ENCODE assay signal across 10 cellular contexts in the genomic region with DNA sequence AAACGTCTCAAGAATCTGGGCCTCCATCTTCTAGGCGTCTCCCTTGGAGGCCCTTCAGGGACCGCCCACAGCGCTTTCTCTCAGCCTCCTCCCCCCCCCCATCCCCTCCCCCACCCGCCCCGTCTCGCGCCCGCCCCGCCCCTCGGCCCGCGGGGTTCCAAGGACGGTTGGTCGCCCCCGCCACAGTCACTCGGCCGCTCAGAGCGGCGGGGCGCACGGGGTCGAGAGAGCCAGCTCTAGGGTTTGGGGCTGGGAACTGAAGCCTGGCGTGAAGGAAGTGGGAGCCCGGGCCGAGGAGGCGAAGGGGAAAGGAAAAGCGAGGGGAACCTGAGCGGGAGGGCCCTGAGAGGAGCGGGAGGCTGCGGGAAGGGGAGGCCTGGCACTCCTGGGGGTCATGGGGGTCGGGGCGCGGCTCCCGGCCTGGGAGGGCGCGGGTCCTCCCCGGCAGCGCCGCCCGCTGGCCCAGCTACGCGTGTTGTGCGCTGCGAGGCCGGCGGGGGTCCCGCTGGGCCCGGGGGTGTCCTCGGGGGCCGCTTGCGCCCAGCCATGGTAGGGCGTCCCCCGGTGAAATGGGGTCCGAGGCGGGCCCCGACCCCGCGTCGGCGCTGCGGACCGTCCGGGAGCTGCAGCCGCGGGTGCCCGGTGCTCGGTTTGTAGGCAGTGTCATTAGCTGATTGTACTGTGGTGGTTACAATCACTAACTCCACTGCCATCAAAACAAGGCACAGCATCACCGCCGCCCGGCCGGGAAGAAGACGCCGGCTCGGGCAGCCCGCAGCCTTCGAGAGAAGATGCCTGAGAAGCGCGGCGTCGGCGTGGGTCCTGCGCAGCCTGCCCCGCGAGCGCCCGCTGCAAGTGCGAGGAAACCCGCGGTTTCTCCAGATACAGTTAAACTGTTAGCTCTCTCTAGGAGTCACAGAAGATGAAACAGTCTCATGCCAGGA. TPM values are rescaled to one million over a fixed set of nuclear protein-coding genes. Genes with fewer than 3 reads are reported as not detected.
DNase-seq lines count a peak whose midpoint lies in the region; ATAC-seq and TF ChIP-seq lines count a peak whose summit lies in the region.
"Had no signal": no experiment of that assay in that cellular context is flagged by ENCODE, and none has a peak within 500 bp of the region (broad histone marks: within the 10 kb centered on the region; RNA-seq: fewer than 3 reads in every experiment).

A gene (minus strand): TSS at position 91 of the 944 bp plus-strand sequence. CDS start 13,610 bp downstream, outside the sequence.

- TF ChIP-seq RAD21 in neural cell (conservative IDR thresholded peaks at IDR 0.05), result no peak

- H3K27me3 Mint-ChIP-seq in T-helper 1 cell treated with Interleukin-12 subunit alpha and Interleukin-12 subunit beta and Interleukin-4 antibody, amounts not matched to agents 30 μg/mL and 1 μg/mL, for 36 hours (ENCODE audit: low read depth), result peaks cover 46% of the 10 kb centered on the region

- ATAC-seq in esophagus mucosa (peak; percentile 52), HG02870 (IDR thresholded peaks at IDR 0.05; ENCODE audit: unreplicated experiment) (no peak)

- no peak within 1 kb of the TSS for H3K9ac ChIP-seq in neural cell (ENCODE audit: low read length)

- TF ChIP-seq EP300 in neural cell (conservative IDR thresholded peaks at IDR 0.05; ENCODE audit: poor library complexity, severe bottlenecking), result no peak

- peaks cover 1% of the 10 kb centered on the region for H3K36me3 Mint-ChIP-seq in T-helper 1 cell treated with Interleukin-12 subunit alpha and Interleukin-12 subunit beta and Interleukin-4 antibody, amounts not matched to agents 30 μg/mL and 1 μg/mL, for 36 hours (ENCODE audit: low read depth)

- H2AFZ ChIP-seq in neural cell (ENCODE audit: low read depth, low read length), result no peak within 1 kb of the TSS

- H3K9me2 ChIP-seq in neural cell (ENCODE audit: insufficient read depth, low read length), result no peaks in the 10 kb centered on the region

- no peaks in the 10 kb centered on the region for H3K9me3 ChIP-seq in WERI-Rb-1 (ENCODE audit: severe bottlenecking)
- H3K9me3 ChIP-seq in neural cell (ENCODE audit: low read length), result no peaks in the 10 kb centered on the region

- no peak within 1 kb of the TSS for H3K27ac Mint-ChIP-seq in T-helper 1 cell treated with Interleukin-12 subunit alpha and Interleukin-12 subunit beta and Interleukin-4 antibody, amounts not matched to agents 30 μg/mL and 1 μg/mL, for 36 hours

- H3K4me3 ChIP-seq in WERI-Rb-1 (ENCODE audit: low read depth, low read length) (peak within 1 kb of the TSS; percentile 46), neural cell (ENCODE audit: low read length) (peak within 1 kb of the TSS; percentile 62)

- no peaks in the 10 kb centered on the region for H3K9me3 Mint-ChIP-seq in T-helper 1 cell treated with Interleukin-12 subunit alpha and Interleukin-12 subunit beta and Interleukin-4 antibody, amounts not matched to agents 30 μg/mL and 1 μg/mL, for 36 hours

- no peaks in the 10 kb centered on the region for H3F3A ChIP-seq in neural cell (ENCODE audit: insufficient read depth, low read length, poor library complexity, severe bottlenecking)

- H3K4me2 ChIP-seq in neural cell (ENCODE audit: low read length), result no peak within 1 kb of the TSS

- DNase-seq in T-helper 1 cell, result no peak
- DNase-seq in WERI-Rb-1, result peak; percentile 27
- no peak for DNase-seq in NCI-H146 treated with DMSO at 0.1 percent for 48 hours (lab: John Stamatoyannopoulos, UW; ENCODE audit: unreplicated experiment)
- no peak for DNase-seq in NCI-H82 treated with DMSO at 0.1 percent for 48 hours (lab: John Stamatoyannopoulos, UW; ENCODE audit: unreplicated experiment)
- DNase-seq: DND-41 had no signal

- no peaks in the 10 kb centered on the region for H3K36me3 ChIP-seq in WERI-Rb-1
- no peaks in the 10 kb centered on the region for H3K36me3 ChIP-seq in neural cell (ENCODE audit: insufficient read depth, low read length)

- H3K4me1 Mint-ChIP-seq in T-helper 1 cell treated with Interleukin-12 subunit alpha and Interleukin-12 subunit beta and Interleukin-4 antibody, amounts not matched to agents 30 μg/mL and 1 μg/mL, for 36 hours (ENCODE audit: low read depth), result peaks cover 11% of the 10 kb centered on the region

- peak within 1 kb of the TSS; percentile 78 for H3K4me3 Mint-ChIP-seq in T-helper 1 cell treated with Interleukin-12 subunit alpha and Interleukin-12 subunit beta and Interleukin-4 antibody, amounts not matched to agents 30 μg/mL and 1 μg/mL, for 36 hours

- H3K27ac ChIP-seq in WERI-Rb-1 (no peak within 1 kb of the TSS), neural cell (ENCODE audit: low read length) (no peak within 1 kb of the TSS)

- H3K79me2 ChIP-seq in neural cell (replicated peaks; ENCODE audit: insufficient read depth, low read length), result no peaks in the 10 kb centered on the region

- TF ChIP-seq CTCF in WERI-Rb-1 (IDR thresholded peaks at IDR 0.05; ENCODE audit: low read depth, low read length) (0 out of 2 replicates have a peak, but pooled peaks have one; percentile 6), neural cell (IDR thresholded peaks at IDR 0.05; ENCODE audit: poor library complexity, severe bottlenecking) (no peak)

- H3K27me3 ChIP-seq in WERI-Rb-1 (ENCODE audit: insufficient read depth, low read depth, severe bottlenecking) (no peaks in the 10 kb centered on the region), neural cell (ENCODE audit: insufficient read depth, low read depth, low read length) (peaks cover 46% of the 10 kb centered on the region)

- H4K20me1 ChIP-seq in neural cell (ENCODE audit: insufficient read depth), result no peaks in the 10 kb centered on the region

TF ChIP-seq in neural cell, 6 proteins besides CTCF, POLR2A, EP300 and RAD21:
- no peak for TF ChIP-seq POLR2AphosphoS5 (IDR thresholded peaks at IDR 0.05)
- no peak for TF ChIP-seq TAF1 (IDR thresholded peaks at IDR 0.05; ENCODE audit: low read depth)
- no peak for TF ChIP-seq MXI1 (conservative IDR thresholded peaks at IDR 0.05; ENCODE audit: poor library complexity, severe bottlenecking)
- TF ChIP-seq, protein P1, sequence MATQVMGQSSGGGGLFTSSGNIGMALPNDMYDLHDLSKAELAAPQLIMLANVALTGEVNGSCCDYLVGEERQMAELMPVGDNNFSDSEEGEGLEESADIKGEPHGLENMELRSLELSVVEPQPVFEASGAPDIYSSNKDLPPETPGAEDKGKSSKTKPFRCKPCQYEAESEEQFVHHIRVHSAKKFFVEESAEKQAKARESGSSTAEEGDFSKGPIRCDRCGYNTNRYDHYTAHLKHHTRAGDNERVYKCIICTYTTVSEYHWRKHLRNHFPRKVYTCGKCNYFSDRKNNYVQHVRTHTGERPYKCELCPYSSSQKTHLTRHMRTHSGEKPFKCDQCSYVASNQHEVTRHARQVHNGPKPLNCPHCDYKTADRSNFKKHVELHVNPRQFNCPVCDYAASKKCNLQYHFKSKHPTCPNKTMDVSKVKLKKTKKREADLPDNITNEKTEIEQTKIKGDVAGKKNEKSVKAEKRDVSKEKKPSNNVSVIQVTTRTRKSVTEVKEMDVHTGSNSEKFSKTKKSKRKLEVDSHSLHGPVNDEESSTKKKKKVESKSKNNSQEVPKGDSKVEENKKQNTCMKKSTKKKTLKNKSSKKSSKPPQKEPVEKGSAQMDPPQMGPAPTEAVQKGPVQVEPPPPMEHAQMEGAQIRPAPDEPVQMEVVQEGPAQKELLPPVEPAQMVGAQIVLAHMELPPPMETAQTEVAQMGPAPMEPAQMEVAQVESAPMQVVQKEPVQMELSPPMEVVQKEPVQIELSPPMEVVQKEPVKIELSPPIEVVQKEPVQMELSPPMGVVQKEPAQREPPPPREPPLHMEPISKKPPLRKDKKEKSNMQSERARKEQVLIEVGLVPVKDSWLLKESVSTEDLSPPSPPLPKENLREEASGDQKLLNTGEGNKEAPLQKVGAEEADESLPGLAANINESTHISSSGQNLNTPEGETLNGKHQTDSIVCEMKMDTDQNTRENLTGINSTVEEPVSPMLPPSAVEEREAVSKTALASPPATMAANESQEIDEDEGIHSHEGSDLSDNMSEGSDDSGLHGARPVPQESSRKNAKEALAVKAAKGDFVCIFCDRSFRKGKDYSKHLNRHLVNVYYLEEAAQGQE (IDR thresholded peaks at IDR 0.05; ENCODE audit: borderline replicate concordance), result no peak
- TF ChIP-seq SMC3 (conservative IDR thresholded peaks at IDR 0.05; ENCODE audit: poor library complexity), result no peak
- TF ChIP-seq EZH2 (IDR thresholded peaks at IDR 0.05; ENCODE audit: borderline replicate concordance, insufficient read depth, low read length, poor library complexity, severe bottlenecking), result no peak

RNA-seq across cellular contexts. Expression of the gene that starts here (rescaled TPM):
- not detected for total RNA-seq in esophagus mucosa
- polyA plus RNA-seq in neural cell, result not detected in 2 replicates
- polyA minus RNA-seq in neural cell, result not detected in 2 replicates
- total RNA-seq: activated CD8-positive, alpha-beta memory T cell treated with anti-CD3 and anti-CD28 coated beads for 36 hours had no signal

Comparison
In these comparisons a context has a peak if more than half of its experiments do, and no peak if none do; other contexts are left out.
1. Peak in ATAC-seq in esophagus mucosa; RNA of the gene not detected or under 1 TPM.